ENCODE assay signal across 20 cellular contexts in the genomic region with DNA sequence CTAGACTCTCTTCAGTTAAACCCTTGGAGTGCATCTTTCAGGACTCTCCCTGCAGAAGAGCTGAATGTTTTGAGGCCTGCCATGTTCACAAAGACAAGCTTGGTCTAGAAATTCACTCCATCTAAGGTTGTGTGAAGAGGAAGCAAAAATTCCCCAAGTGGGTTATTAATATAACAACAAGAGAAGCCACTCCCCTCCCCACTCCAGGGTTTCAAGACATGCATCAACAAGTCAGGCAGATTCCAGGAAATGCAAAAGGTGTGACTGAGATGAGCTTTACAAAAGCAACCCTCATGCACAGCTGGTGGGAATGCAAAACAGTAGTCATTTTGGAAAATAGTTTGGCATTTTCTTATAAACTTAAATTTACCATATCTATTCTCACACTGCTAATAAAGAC. TPM values are rescaled to one million over a fixed set of nuclear protein-coding genes. Genes with fewer than 3 reads are reported as not detected.
DNase-seq lines count a peak whose midpoint lies in the region; ATAC-seq, FAIRE-seq and TF ChIP-seq lines count a peak whose summit lies in the region.
"Had no signal": no experiment of that assay in that cellular context is flagged by ENCODE, and none has a peak within 500 bp of the region (broad histone marks: within the 10 kb centered on the region; RNA-seq: fewer than 3 reads in every experiment).

No MANE protein-coding gene starts in this region.

- no peak for ATAC-seq in activated CD8-positive, alpha-beta memory T cell treated with anti-CD3 and anti-CD28 coated beads, Interleukin-2, amount 10 ng/mL, durations not matched to agents 7 days and 5 days
- no peak for ATAC-seq in GM18517 (IDR thresholded peaks at IDR 0.05; ENCODE audit: unreplicated experiment)
- ATAC-seq: right cardiac atrium had no signal

- no peaks in the 10 kb centered on the region for H3K27me3 Mint-ChIP-seq in activated CD8-positive, alpha-beta memory T cell treated with anti-CD3 and anti-CD28 coated beads, Interleukin-2, amount 10 ng/mL, durations not matched to agents 7 days and 5 days
- H3K27me3 Mint-ChIP-seq: CD4-positive, alpha-beta T cell had no signal

- peaks cover 29% of the 10 kb centered on the region for H3K4me1 Mint-ChIP-seq in activated CD8-positive, alpha-beta memory T cell treated with anti-CD3 and anti-CD28 coated beads, Interleukin-2, amount 10 ng/mL, durations not matched to agents 7 days and 5 days

- H3K4me3 ChIP-seq in bronchial epithelial cell (ENCODE audit: low read depth, low read length) (no peak overlapping the region), skin epidermis (no peak overlapping the region)
- H3K4me3 ChIP-seq: PC-9, SJSA1, stomach had no signal

- peak overlapping the region in 11 of 21 experiments; percentile 16 to 67 (median 38) for H3K27ac ChIP-seq in skin epidermis
- H3K27ac ChIP-seq: PC-9, SJSA1, stomach had no signal

- TF ChIP-seq CTCF in bronchial epithelial cell (IDR thresholded peaks at IDR 0.05; ENCODE audit: insufficient read depth, low read length, severe bottlenecking) = no peak

- H3K36me3 Mint-ChIP-seq in activated CD8-positive, alpha-beta memory T cell treated with anti-CD3 and anti-CD28 coated beads, Interleukin-2, amount 10 ng/mL, durations not matched to agents 7 days and 5 days = peaks cover 33% of the 10 kb centered on the region

- no peak overlapping the region for H3K4me3 Mint-ChIP-seq in activated CD8-positive, alpha-beta memory T cell treated with anti-CD3 and anti-CD28 coated beads, Interleukin-2, amount 10 ng/mL, durations not matched to agents 7 days and 5 days
- H3K4me3 Mint-ChIP-seq: CD4-positive, alpha-beta T cell had no signal

- no peak for FAIRE-seq in bronchial epithelial cell (lab: Jason Lieb, UNC)
- FAIRE-seq: urothelium cell line had no signal

- H3K27ac Mint-ChIP-seq in activated CD8-positive, alpha-beta memory T cell treated with anti-CD3 and anti-CD28 coated beads, Interleukin-2, amount 10 ng/mL, durations not matched to agents 7 days and 5 days = peak overlapping the region; percentile 66
- H3K27ac Mint-ChIP-seq: CD4-positive, alpha-beta T cell had no signal

- CTCF ChIA-PET in activated CD8-positive, alpha-beta memory T cell treated with anti-CD3 and anti-CD28 coated beads, Interleukin-2, amount 10 ng/mL, durations not matched to agents 7 days and 5 days (lab: Charles Lee) = no interaction called here

- no peaks in the 10 kb centered on the region for H3K9me3 Mint-ChIP-seq in activated CD8-positive, alpha-beta memory T cell treated with anti-CD3 and anti-CD28 coated beads, Interleukin-2, amount 10 ng/mL, durations not matched to agents 7 days and 5 days (ENCODE audit: low read depth)
- H3K9me3 Mint-ChIP-seq: CD4-positive, alpha-beta T cell had no signal

- no peaks in the 10 kb centered on the region for H3K36me3 ChIP-seq in bronchial epithelial cell (ENCODE audit: control insufficient read depth, insufficient read depth, low read length)

- DNase-seq in activated CD8-positive, alpha-beta memory T cell treated with anti-CD3 and anti-CD28 coated beads, Interleukin-2, amount 10 ng/mL, durations not matched to agents 7 days and 5 days = no peak
- no peak for DNase-seq in activated CD8-positive, alpha-beta memory T cell treated with anti-CD3 and anti-CD28 coated beads, Interleukin-2, amount 50 U/mL, for 4 hours
- peak; percentile 2 for DNase-seq in NCI-H526 treated with DMSO at 0.1 percent for 48 hours (lab: John Stamatoyannopoulos, UW)
- DNase-seq in bronchial epithelial cell (ENCODE audit: low read depth) = peak; percentile 92
- no peak for DNase-seq in NOMO-1 treated with DMSO at 0.1 percent for 48 hours (lab: John Stamatoyannopoulos, UW; ENCODE audit: unreplicated experiment)
- no peak for DNase-seq in DMS79 treated with DMSO at 0.1 percent for 48 hours (lab: John Stamatoyannopoulos, UW)
- DNase-seq: anterior cingulate cortex; CD4-positive, alpha-beta T cell; DMS53; effector memory CD4-positive, alpha-beta T cell; NCI-H774; nucleus accumbens; PC-9; right cardiac atrium; stomach; T1000 had no signal

- no peaks in the 10 kb centered on the region for H3K27me3 ChIP-seq in bronchial epithelial cell (ENCODE audit: control insufficient read depth, insufficient read depth, low read length)
- H3K27me3 ChIP-seq: SJSA1, stomach had no signal

RNA-seq across cellular contexts. Expression of a gene that starts 31.5 kb away (rescaled TPM):
- 10 to 100 TPM in 1 of 2 experiments, 1 to 10 TPM in 1; 8.1 to 11.8 TPM for total RNA-seq in activated CD8-positive, alpha-beta memory T cell treated with anti-CD3 and anti-CD28 coated beads, Interleukin-2, amount 10 ng/mL, durations not matched to agents 7 days and 5 days
- total RNA-seq in bronchial epithelial cell = 5.4 and 11.1 TPM in 2 replicates

RNA-seq across cellular contexts. Expression of a gene that starts 40.6 kb away (rescaled TPM):
- 10 to 100 TPM; 43.2 to 51.6 TPM for total RNA-seq in activated CD8-positive, alpha-beta memory T cell treated with anti-CD3 and anti-CD28 coated beads, Interleukin-2, amount 10 ng/mL, durations not matched to agents 7 days and 5 days
- total RNA-seq in bronchial epithelial cell = 21.6 and 23.0 TPM in 2 replicates

Comparison
In these comparisons a context has a peak if more than half of its experiments do, and no peak if none do; other contexts are left out.
1. DNase-seq: peak in NCI-H526 treated with DMSO at 0.1 percent for 48 hours (single experiment) and bronchial epithelial cell (single experiment); none in activated CD8-positive, alpha-beta memory T cell treated with anti-CD3 and anti-CD28 coated beads, Interleukin-2, amount 10 ng/mL, durations not matched to agents 7 days and 5 days (single experiment), activated CD8-positive, alpha-beta memory T cell treated with anti-CD3 and anti-CD28 coated beads, Interleukin-2, amount 50 U/mL, for 4 hours (single experiment), NOMO-1 treated with DMSO at 0.1 percent for 48 hours (single experiment) and DMS79 treated with DMSO at 0.1 percent for 48 hours (single experiment).